In genomic region chr1:212189352-212189738, GRCh38 we compare ENCODE assay signal across 22 cellular contexts.
DNase-seq lines count a peak whose midpoint lies in the region; ATAC-seq and TF ChIP-seq lines count a peak whose summit lies in the region.
"Had no signal": no experiment of that assay in that cellular context is flagged by ENCODE, and none has a peak within 500 bp of the region (broad histone marks: within the 10 kb centered on the region; RNA-seq: fewer than 3 reads in every experiment).

No MANE protein-coding gene starts in this region.

- peak overlapping the region; percentile 61 for H3K27ac Mint-ChIP-seq in activated T-helper 17 cell treated with anti-CD3 and anti-CD28 coated beads, Interleukin-2, amount 50 U/mL, for 72 hours
- H3K27ac Mint-ChIP-seq: B cell had no signal

- H3K4me3 Mint-ChIP-seq in activated T-helper 17 cell treated with anti-CD3 and anti-CD28 coated beads, Interleukin-2, amount 50 U/mL, for 72 hours: no peak overlapping the region
- H3K4me3 Mint-ChIP-seq: B cell; CD4-positive, CD25-positive, alpha-beta regulatory T cell had no signal

- peak overlapping the region in 3 of 4 donors; percentile 28 to 65 (median 47) for H3K27ac ChIP-seq in upper lobe of left lung
- H3K27ac ChIP-seq: A549, RWPE1 had no signal

- DNase-seq in left cardiac atrium (no peak), Right ventricle myocardium superior (no peak), left lobe of liver (ENCODE audit: low spot score) (no peak), upper lobe of left lung (no peak), NCI-H510A treated with DMSO at 0.1 percent for 48 hours (lab: John Stamatoyannopoulos, UW) (no peak), NCI-H2171 (lab: John Stamatoyannopoulos, UW) (no peak)
- DNase-seq: EL, GF-D8, H7, MG63, NCI-H1417, NCI-H187, NCI-H2227 treated with DMSO at 0.1 percent for 48 hours, NCI-H510A, NCI-H748 treated with DMSO at 0.1 percent for 48 hours had no signal

- H3K4me3 ChIP-seq in upper lobe of left lung: no peak overlapping the region
- H3K4me3 ChIP-seq: A549, K562, MG63 had no signal

- H3K27me3 Mint-ChIP-seq in activated T-helper 17 cell treated with anti-CD3 and anti-CD28 coated beads, Interleukin-2, amount 50 U/mL, for 72 hours: no peaks in the 10 kb centered on the region
- H3K27me3 Mint-ChIP-seq: B cell had no signal

- no peaks in the 10 kb centered on the region for H3K9me3 ChIP-seq in upper lobe of left lung
- H3K9me3 ChIP-seq: A549, MG63 had no signal

- peaks cover 22 to 36% (median 26%) of the 10 kb centered on the region in 4 donors for H3K4me1 ChIP-seq in upper lobe of left lung
- H3K4me1 ChIP-seq: A549 had no signal

- ATAC-seq in left cardiac atrium: peak; percentile 30 to 38
- ATAC-seq in Right ventricle myocardium superior (ENCODE audit: poor library complexity): no peak
- ATAC-seq in activated T-helper 17 cell treated with anti-CD3 and anti-CD28 coated beads, Interleukin-2, amount 50 U/mL, for 72 hours (replicated peaks): no peak
- peak; percentile 51 for ATAC-seq in left lobe of liver
- ATAC-seq in upper lobe of left lung (ENCODE audit: low FRiP score in 2 of 2): peak in 1 of 2 donors; percentile 63
- ATAC-seq in HG02938 (IDR thresholded peaks at IDR 0.05; ENCODE audit: unreplicated experiment): no peak
- ATAC-seq: A549, K562 had no signal

- no peaks in the 10 kb centered on the region for H3K27me3 ChIP-seq in upper lobe of left lung
- H3K27me3 ChIP-seq: MG63 had no signal

- H3K36me3 ChIP-seq in upper lobe of left lung: no peaks in the 10 kb centered on the region
- H3K36me3 ChIP-seq: MG63 had no signal

- WGBS in upper lobe of left lung, 2 donors: 27 to 28% methylated on average over 2 of the region's 3 CpGs

- H3K9me3 Mint-ChIP-seq in activated T-helper 17 cell treated with anti-CD3 and anti-CD28 coated beads, Interleukin-2, amount 50 U/mL, for 72 hours: no peaks in the 10 kb centered on the region

- TF ChIP-seq CTCF in upper lobe of left lung (IDR thresholded peaks at IDR 0.05): no peak

- intact Hi-C loops in left cardiac atrium (cut with DNase I): no loop called here
- intact Hi-C loops in Right ventricle myocardium superior (cut with DNase I): no loop called here

- TF ChIP-seq EP300 in upper lobe of left lung (IDR thresholded peaks at IDR 0.05): peak in 2 of 4 donors; percentile 75 to 76

- H3K4me1 Mint-ChIP-seq in activated T-helper 17 cell treated with anti-CD3 and anti-CD28 coated beads, Interleukin-2, amount 50 U/mL, for 72 hours: peaks cover 17% of the 10 kb centered on the region

- no peak for TF ChIP-seq POLR2A in upper lobe of left lung (IDR thresholded peaks at IDR 0.05)

- H3K36me3 Mint-ChIP-seq in activated T-helper 17 cell treated with anti-CD3 and anti-CD28 coated beads, Interleukin-2, amount 50 U/mL, for 72 hours (ENCODE audit: low read depth): no peaks in the 10 kb centered on the region
- H3K36me3 Mint-ChIP-seq: CD4-positive, CD25-positive, alpha-beta regulatory T cell had no signal

Comparison
In these comparisons a context has a peak if more than half of its experiments do, and no peak if none do; other contexts are left out.
1. ATAC-seq: peak in left cardiac atrium (2 of 2) and left lobe of liver (single experiment); none in Right ventricle myocardium superior (single experiment), activated T-helper 17 cell treated with anti-CD3 and anti-CD28 coated beads, Interleukin-2, amount 50 U/mL, for 72 hours (single experiment) and HG02938 (single experiment).